Comparison of ENCODE assay signal across 24 cellular contexts in the genomic region with DNA sequence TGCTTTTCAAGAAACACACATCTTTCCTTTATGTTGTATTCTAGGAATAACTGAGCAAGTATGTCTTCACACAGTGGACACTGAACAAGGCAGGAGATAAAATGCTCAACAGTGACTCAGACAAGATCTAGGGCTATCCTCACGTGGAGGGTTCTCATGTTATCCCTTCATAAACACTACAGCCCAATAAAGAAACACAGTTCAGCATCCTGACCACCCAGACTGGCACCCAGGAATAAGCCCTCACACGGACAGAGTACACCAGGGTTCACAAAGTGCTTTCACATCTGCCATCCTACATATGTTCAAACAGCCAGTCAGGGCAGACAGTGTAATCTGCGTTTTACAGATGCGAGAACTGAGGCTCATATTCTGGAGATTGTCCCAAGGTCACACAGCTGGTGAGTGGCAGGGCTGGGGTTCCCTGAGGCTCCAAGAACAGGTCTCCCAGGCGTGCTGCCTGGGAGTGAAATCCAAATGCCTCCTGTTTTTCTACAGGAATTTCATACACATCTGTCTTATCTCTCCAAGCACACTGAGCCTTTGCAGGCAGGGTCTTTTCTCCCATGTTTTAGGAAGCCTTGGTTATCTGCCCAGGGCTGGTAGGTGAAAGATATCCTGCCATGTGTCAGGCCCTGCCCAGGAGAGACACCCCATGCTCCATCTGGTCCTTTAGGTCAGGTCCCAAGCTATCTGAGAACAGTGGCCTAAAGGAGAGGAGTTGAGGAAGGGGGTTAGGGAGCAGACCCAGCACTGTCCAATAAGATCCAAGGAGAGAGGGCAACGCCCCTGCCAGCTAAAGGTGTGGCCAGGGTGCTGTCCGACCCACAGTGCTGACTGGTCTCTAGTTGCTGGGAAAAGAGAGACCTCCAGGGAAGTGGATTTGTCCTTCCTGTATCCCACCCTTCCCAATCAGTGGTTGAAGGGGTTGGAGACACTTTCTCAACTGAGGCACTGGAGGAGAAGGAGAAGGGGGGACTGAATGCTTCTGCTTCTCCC. TPM values are rescaled to one million over a fixed set of nuclear protein-coding genes. Genes with fewer than 3 reads are reported as not detected.
A peak's percentile ranks its signal among the peaks of the same experiment; 100 is the strongest.
DNase-seq lines count a peak whose midpoint lies in the region; ATAC-seq and TF ChIP-seq lines count a peak whose summit lies in the region.
"Had no signal": no experiment of that assay in that cellular context is flagged by ENCODE, and none has a peak within 500 bp of the region (broad histone marks: within the 10 kb centered on the region; RNA-seq: fewer than 3 reads in every experiment).

No MANE protein-coding gene starts in this region.

- H3K4me1 Mint-ChIP-seq in HFFc6 (ENCODE audit: low read depth), result peaks cover 65% of the 10 kb centered on the region
- H3K4me1 Mint-ChIP-seq in activated CD8-positive, alpha-beta memory T cell treated with anti-CD3 and anti-CD28 coated beads, Interleukin-2, amount 10 ng/mL, durations not matched to agents 7 days and 5 days, result peaks cover 3% of the 10 kb centered on the region

- peaks cover 12% of the 10 kb centered on the region for H3K27me3 Mint-ChIP-seq in HFFc6 (ENCODE audit: insufficient read depth)
- peaks cover 62% of the 10 kb centered on the region for H3K27me3 Mint-ChIP-seq in activated CD8-positive, alpha-beta memory T cell treated with anti-CD3 and anti-CD28 coated beads, Interleukin-2, amount 10 ng/mL, durations not matched to agents 7 days and 5 days

- H3K4me3 ChIP-seq in liver (ENCODE audit: low read depth in 1 of 3, low read length in 3 of 3) (no peak overlapping the region), esophagus squamous epithelium (no peak overlapping the region)
- H3K4me3 ChIP-seq: skin epidermis, tibial nerve had no signal

- no peak overlapping the region for H3K9ac ChIP-seq in liver (ENCODE audit: low read depth in 1 of 2, low read length in 2 of 2)

- H3K4me3 Mint-ChIP-seq in HFFc6, result no peak overlapping the region
- no peak overlapping the region for H3K4me3 Mint-ChIP-seq in activated CD8-positive, alpha-beta memory T cell treated with anti-CD3 and anti-CD28 coated beads, Interleukin-2, amount 10 ng/mL, durations not matched to agents 7 days and 5 days
- H3K4me3 Mint-ChIP-seq: central memory CD8-positive, alpha-beta T cell; stimulated activated naive CD8-positive, alpha-beta T cell treated with anti-CD3 and anti-CD28 coated beads, Interleukin-15, amount 100 ng/mL, for 72 hours; T-helper 17 cell had no signal

- H3K27me3 ChIP-seq in liver (ENCODE audit: control insufficient read depth in 4 of 4, insufficient read depth in 4 of 4, low read length in 3 of 4) (no peaks in the 10 kb centered on the region), esophagus squamous epithelium (peaks cover 0 to 11% (median 0%) of the 10 kb centered on the region in 4 donors)

- DNase-seq in ELF-1 (ENCODE audit: low read depth, low spot score) (peak; percentile 59), HFFc6 (peak; percentile 34), astrocyte of the hippocampus (ENCODE audit: low read depth, low spot score) (peak; percentile 21), esophagus squamous epithelium (lab: John Stamatoyannopoulos, UW) (no peak), dermis blood vessel endothelial cell (no peak)
- DNase-seq in activated CD8-positive, alpha-beta memory T cell treated with anti-CD3 and anti-CD28 coated beads, Interleukin-2, amount 10 ng/mL, durations not matched to agents 7 days and 5 days, result no peak
- DNase-seq: activated T-cell treated with anti-CD3 and anti-CD28 coated beads for 4 hours; AML-193; effector CD4-positive, alpha-beta T cell; EL; left colon; midbrain; MM.1S; NCI-H1694 treated with DMSO at 0.1 percent for 48 hours; SIG-M5; stimulated activated naive CD8-positive, alpha-beta T cell treated with anti-CD3 and anti-CD28 coated beads, Interleukin-15, amount 100 ng/mL, for 72 hours; T-helper 17 cell had no signal

- H3K27ac ChIP-seq in liver (ENCODE audit: low read depth in 1 of 2, low read length in 2 of 2), result no peak overlapping the region
- H3K27ac ChIP-seq in esophagus squamous epithelium, result no peak overlapping the region
- H3K27ac ChIP-seq: skin epidermis, tibial nerve, VCaP had no signal

- no peaks in the 10 kb centered on the region for H3K36me3 ChIP-seq in liver (ENCODE audit: control insufficient read depth in 4 of 4, insufficient read depth in 3 of 4, low read depth in 1 of 4, low read length in 3 of 4)
- H3K36me3 ChIP-seq in esophagus squamous epithelium, result no peaks in the 10 kb centered on the region
- H3K36me3 ChIP-seq: tibial nerve had no signal

- no peak for ATAC-seq in activated CD8-positive, alpha-beta memory T cell treated with anti-CD3 and anti-CD28 coated beads, Interleukin-2, amount 10 ng/mL, durations not matched to agents 7 days and 5 days
- ATAC-seq: esophagus mucosa; left colon; stimulated activated naive CD8-positive, alpha-beta T cell treated with anti-CD3 and anti-CD28 coated beads, Interleukin-15, amount 100 ng/mL, for 72 hours; T-helper 17 cell had no signal

- no peak for TF ChIP-seq RAD21 in liver (IDR thresholded peaks at IDR 0.05)

- TF ChIP-seq POLR2A in esophagus squamous epithelium (IDR thresholded peaks at IDR 0.05), result no peak

- CTCF ChIA-PET in activated CD8-positive, alpha-beta memory T cell treated with anti-CD3 and anti-CD28 coated beads, Interleukin-2, amount 10 ng/mL, durations not matched to agents 7 days and 5 days (lab: Charles Lee), result no interaction called here

- peaks cover 0 to 6% (median 5%) of the 10 kb centered on the region in 4 donors for H3K9me3 ChIP-seq in liver (ENCODE audit: control insufficient read depth in 4 of 4, low read length in 3 of 4)
- H3K9me3 ChIP-seq in esophagus squamous epithelium, result peaks cover 0 to 7% (median 6%) of the 10 kb centered on the region in 3 donors

- 56% methylated on average over 7 of the region's 7 CpGs for WGBS in liver
- WGBS in esophagus squamous epithelium, 2 donors, result 46 to 63% methylated on average over 5 to 7 of the region's 7 CpGs

- H3K27ac Mint-ChIP-seq in HFFc6, result no peak overlapping the region
- no peak overlapping the region for H3K27ac Mint-ChIP-seq in activated CD8-positive, alpha-beta memory T cell treated with anti-CD3 and anti-CD28 coated beads, Interleukin-2, amount 10 ng/mL, durations not matched to agents 7 days and 5 days
- H3K27ac Mint-ChIP-seq: IgD-negative memory B cell; stimulated activated naive CD8-positive, alpha-beta T cell treated with anti-CD3 and anti-CD28 coated beads, Interleukin-15, amount 100 ng/mL, for 72 hours; T-helper 17 cell had no signal

- peaks cover 13% of the 10 kb centered on the region for H3K36me3 Mint-ChIP-seq in HFFc6 (ENCODE audit: low read depth)
- no peaks in the 10 kb centered on the region for H3K36me3 Mint-ChIP-seq in activated CD8-positive, alpha-beta memory T cell treated with anti-CD3 and anti-CD28 coated beads, Interleukin-2, amount 10 ng/mL, durations not matched to agents 7 days and 5 days

- H3K4me1 ChIP-seq in liver (ENCODE audit: control insufficient read depth in 4 of 4, insufficient read depth in 4 of 4, low read length in 3 of 4) (peaks cover 0 to 10% (median 6%) of the 10 kb centered on the region in 4 donors), esophagus squamous epithelium (peaks cover 13 to 44% (median 30%) of the 10 kb centered on the region in 3 donors)

- TF ChIP-seq CTCF in HFFc6 (IDR thresholded peaks at IDR 0.05) (no peak), liver (IDR thresholded peaks at IDR 0.05; ENCODE audit: low read depth, low read length, missing input control) (no peak), esophagus squamous epithelium (IDR thresholded peaks at IDR 0.05) (no peak)

- intact Hi-C loops in esophagus squamous epithelium (cut with DNase I), result no loop called here

- peaks cover 7% of the 10 kb centered on the region; the same call in 1 of the 2 replicates for H3K9me3 Mint-ChIP-seq in HFFc6
- H3K9me3 Mint-ChIP-seq in activated CD8-positive, alpha-beta memory T cell treated with anti-CD3 and anti-CD28 coated beads, Interleukin-2, amount 10 ng/mL, durations not matched to agents 7 days and 5 days (ENCODE audit: low read depth), result no peaks in the 10 kb centered on the region
- H3K9me3 Mint-ChIP-seq: stimulated activated naive CD8-positive, alpha-beta T cell treated with anti-CD3 and anti-CD28 coated beads, Interleukin-15, amount 100 ng/mL, for 72 hours had no signal

TF ChIP-seq in liver, 16 proteins besides CTCF, POLR2A, EP300 and RAD21:
- TF ChIP-seq EGR1 (IDR thresholded peaks at IDR 0.05; ENCODE audit: low read depth in 2 of 2), result no peak
- TF ChIP-seq, protein P1, sequence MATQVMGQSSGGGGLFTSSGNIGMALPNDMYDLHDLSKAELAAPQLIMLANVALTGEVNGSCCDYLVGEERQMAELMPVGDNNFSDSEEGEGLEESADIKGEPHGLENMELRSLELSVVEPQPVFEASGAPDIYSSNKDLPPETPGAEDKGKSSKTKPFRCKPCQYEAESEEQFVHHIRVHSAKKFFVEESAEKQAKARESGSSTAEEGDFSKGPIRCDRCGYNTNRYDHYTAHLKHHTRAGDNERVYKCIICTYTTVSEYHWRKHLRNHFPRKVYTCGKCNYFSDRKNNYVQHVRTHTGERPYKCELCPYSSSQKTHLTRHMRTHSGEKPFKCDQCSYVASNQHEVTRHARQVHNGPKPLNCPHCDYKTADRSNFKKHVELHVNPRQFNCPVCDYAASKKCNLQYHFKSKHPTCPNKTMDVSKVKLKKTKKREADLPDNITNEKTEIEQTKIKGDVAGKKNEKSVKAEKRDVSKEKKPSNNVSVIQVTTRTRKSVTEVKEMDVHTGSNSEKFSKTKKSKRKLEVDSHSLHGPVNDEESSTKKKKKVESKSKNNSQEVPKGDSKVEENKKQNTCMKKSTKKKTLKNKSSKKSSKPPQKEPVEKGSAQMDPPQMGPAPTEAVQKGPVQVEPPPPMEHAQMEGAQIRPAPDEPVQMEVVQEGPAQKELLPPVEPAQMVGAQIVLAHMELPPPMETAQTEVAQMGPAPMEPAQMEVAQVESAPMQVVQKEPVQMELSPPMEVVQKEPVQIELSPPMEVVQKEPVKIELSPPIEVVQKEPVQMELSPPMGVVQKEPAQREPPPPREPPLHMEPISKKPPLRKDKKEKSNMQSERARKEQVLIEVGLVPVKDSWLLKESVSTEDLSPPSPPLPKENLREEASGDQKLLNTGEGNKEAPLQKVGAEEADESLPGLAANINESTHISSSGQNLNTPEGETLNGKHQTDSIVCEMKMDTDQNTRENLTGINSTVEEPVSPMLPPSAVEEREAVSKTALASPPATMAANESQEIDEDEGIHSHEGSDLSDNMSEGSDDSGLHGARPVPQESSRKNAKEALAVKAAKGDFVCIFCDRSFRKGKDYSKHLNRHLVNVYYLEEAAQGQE (IDR thresholded peaks at IDR 0.05), result peak; percentile 88

RNA-seq across cellular contexts. Expression of gene XPA, which starts 47.9 kb away (rescaled TPM):
- 10 to 100 TPM in 2 of 6 experiments, 1 to 10 TPM in 4; 6.5 to 10.7 (median 9.6) TPM for total RNA-seq in HFFc6 (2021; fragmentation: NEBNext Ultra II Directional; extraction: Animal tissue kit (Norgen Biotek cat#: 25700))
- 1 to 10 TPM; 6.7 to 6.9 TPM for total RNA-seq in liver
- polyA plus RNA-seq in liver, result 10 to 100 TPM in 1 of 2 donors, 1 to 10 TPM in 1; 6.6 to 19.6 TPM
- total RNA-seq in esophagus squamous epithelium, result 10 to 100 TPM in 2 of 4 donors, 1 to 10 TPM in 2; 8.5 to 14.5 (median 10.3) TPM
- total RNA-seq in activated CD8-positive, alpha-beta memory T cell treated with anti-CD3 and anti-CD28 coated beads, Interleukin-2, amount 10 ng/mL, durations not matched to agents 7 days and 5 days, result 10 to 100 TPM in 1 of 2 experiments, 1 to 10 TPM in 1; 7.8 to 11.8 TPM
- total RNA-seq in dermis blood vessel endothelial cell, result 8.3 and 11.9 TPM in 2 replicates

Comparison
In these comparisons a context has a peak if more than half of its experiments do, and no peak if none do; other contexts are left out.
1. DNase-seq: peak in ELF-1 (single experiment), HFFc6 (single experiment) and astrocyte of the hippocampus (single experiment); none in esophagus squamous epithelium (single experiment), activated CD8-positive, alpha-beta memory T cell treated with anti-CD3 and anti-CD28 coated beads, Interleukin-2, amount 10 ng/mL, durations not matched to agents 7 days and 5 days (single experiment) and dermis blood vessel endothelial cell (single experiment).